In the genomic region with DNA sequence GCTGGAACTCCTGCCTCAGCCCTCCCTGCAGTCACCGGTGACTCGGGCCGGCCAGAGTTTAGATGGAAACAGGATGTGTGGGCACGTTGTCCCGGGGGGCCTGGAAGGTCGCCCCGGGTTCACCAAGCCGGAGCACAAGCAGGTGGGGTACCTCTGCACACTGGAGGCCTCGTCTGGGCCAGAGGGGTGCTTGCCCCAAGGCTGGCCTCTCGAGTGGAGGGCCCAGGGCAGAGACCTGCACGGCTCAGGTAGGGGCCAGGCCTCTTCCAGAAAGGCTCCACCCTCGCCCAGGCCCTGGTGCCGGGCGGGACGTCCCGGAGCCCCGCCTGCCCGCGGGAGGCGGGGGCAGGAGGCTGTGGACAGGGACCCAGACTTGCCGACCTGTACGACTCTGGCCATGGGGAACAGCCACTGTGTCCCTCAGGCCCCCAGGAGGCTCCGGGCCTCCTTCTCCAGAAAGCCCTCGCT, we compare ENCODE assay signal across 8 cellular contexts. TPM values are rescaled to one million over a fixed set of nuclear protein-coding genes. Genes with fewer than 3 reads are reported as not detected.
DNase-seq lines count a peak whose midpoint lies in the region; ATAC-seq and TF ChIP-seq lines count a peak whose summit lies in the region.

A gene with protein sequence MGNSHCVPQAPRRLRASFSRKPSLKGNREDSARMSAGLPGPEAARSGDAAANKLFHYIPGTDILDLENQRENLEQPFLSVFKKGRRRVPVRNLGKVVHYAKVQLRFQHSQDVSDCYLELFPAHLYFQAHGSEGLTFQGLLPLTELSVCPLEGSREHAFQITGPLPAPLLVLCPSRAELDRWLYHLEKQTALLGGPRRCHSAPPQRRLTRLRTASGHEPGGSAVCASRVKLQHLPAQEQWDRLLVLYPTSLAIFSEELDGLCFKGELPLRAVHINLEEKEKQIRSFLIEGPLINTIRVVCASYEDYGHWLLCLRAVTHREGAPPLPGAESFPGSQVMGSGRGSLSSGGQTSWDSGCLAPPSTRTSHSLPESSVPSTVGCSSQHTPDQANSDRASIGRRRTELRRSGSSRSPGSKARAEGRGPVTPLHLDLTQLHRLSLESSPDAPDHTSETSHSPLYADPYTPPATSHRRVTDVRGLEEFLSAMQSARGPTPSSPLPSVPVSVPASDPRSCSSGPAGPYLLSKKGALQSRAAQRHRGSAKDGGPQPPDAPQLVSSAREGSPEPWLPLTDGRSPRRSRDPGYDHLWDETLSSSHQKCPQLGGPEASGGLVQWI (plus strand): TSS at position 348 of the 468 bp plus-strand sequence. CDS start 50 bp downstream, at position 398.

- intact Hi-C loops in HCT116 (cut with micrococcal nuclease): no loop called here
- intact Hi-C loops in natural killer cell (cut with micrococcal nuclease): no loop called here

- H3K9me3 Mint-ChIP-seq in endodermal cell (no peaks in the 10 kb centered on the region), natural killer cell (no peaks in the 10 kb centered on the region)

- H3K4me3 ChIP-seq in HCT116 (replicated peaks in 1 of 2; ENCODE audit: low read depth in 1 of 2, low read length in 2 of 2) (peak within 1 kb of the TSS; percentile 74), endodermal cell (ENCODE audit: low read length) (peak within 1 kb of the TSS; percentile 64)

- H3K4me1 Mint-ChIP-seq in endodermal cell: no peaks in the 10 kb centered on the region
- H3K4me1 Mint-ChIP-seq in natural killer cell: no peaks in the 10 kb centered on the region

- H3K4me1 ChIP-seq in ES-I3 (ENCODE audit: insufficient read depth, low read length) (no peaks in the 10 kb centered on the region; the same call in 1 of the 2 replicates), HCT116 (ENCODE audit: control insufficient read depth in 1 of 2, insufficient read depth in 2 of 2, low read length in 2 of 2) (peaks cover 21 to 40% of the 10 kb centered on the region in 2 experiments), endodermal cell (ENCODE audit: control insufficient read depth, insufficient read depth, low read length) (no peaks in the 10 kb centered on the region)

- peak within 1 kb of the TSS; percentile 100 for H3K27ac ChIP-seq in HCT116 (ENCODE audit: low read depth, low read length)
- no peak within 1 kb of the TSS for H3K27ac ChIP-seq in endodermal cell (ENCODE audit: low read depth, low read length)

- H3K9me3 ChIP-seq in ES-I3 (ENCODE audit: control insufficient read depth, insufficient read depth, low read length) (no peaks in the 10 kb centered on the region), HCT116 (ENCODE audit: control insufficient read depth in 1 of 2, insufficient read depth in 1 of 2, low read depth in 1 of 2, low read length in 2 of 2) (no peaks in the 10 kb centered on the region; a peak in 1 of 4 replicates), endodermal cell (ENCODE audit: control insufficient read depth, low read length) (no peaks in the 10 kb centered on the region)

- peaks cover 31% of the 10 kb centered on the region for H3K27me3 Mint-ChIP-seq in endodermal cell (ENCODE audit: insufficient read depth)
- peaks cover 0 to 10% of the 10 kb centered on the region in 2 donors for H3K27me3 Mint-ChIP-seq in natural killer cell (ENCODE audit: low read depth in 2 of 2)

- H2AFZ ChIP-seq in HCT116 (ENCODE audit: low read depth, low read length, poor library complexity, severe bottlenecking): no peak within 1 kb of the TSS

- no peak within 1 kb of the TSS for H3K27ac Mint-ChIP-seq in endodermal cell
- peak within 1 kb of the TSS in 1 of 2 donors; percentile 76 for H3K27ac Mint-ChIP-seq in natural killer cell

- DNase-seq in HCT116 (ENCODE audit: low read depth, low spot score): no peak
- DNase-seq in SK-MEL-5 (ENCODE audit: low read depth, low spot score): peak; percentile 21
- peak; percentile 88 for DNase-seq in endodermal cell
- no peak for DNase-seq in natural killer cell
- DNase-seq in central memory CD4-positive, alpha-beta T cell: no peak
- no peak for DNase-seq in NCI-H146 (lab: John Stamatoyannopoulos, UW)
- DNase-seq in NCI-H1048 (lab: John Stamatoyannopoulos, UW): no peak

- H3K27me3 ChIP-seq in HCT116 (ENCODE audit: insufficient read depth, low read length): no peaks in the 10 kb centered on the region
- peaks cover 46% of the 10 kb centered on the region for H3K27me3 ChIP-seq in endodermal cell (ENCODE audit: control insufficient read depth, insufficient read depth, low read length, poor library complexity, severe bottlenecking)

- BruUV-seq in HCT116 (replicated peaks; lab: Mats Ljungman, UMichigan): no TSS peak

- TF ChIP-seq CTCF in HCT116 (IDR thresholded peaks at IDR 0.05 in 2 of 3, conservative IDR thresholded peaks at IDR 0.05 in 1 of 3; ENCODE audit: borderline replicate concordance in 1 of 3, insufficient read depth in 1 of 3, low read depth in 2 of 3, low read length in 2 of 3) (no peak), endodermal cell (conservative IDR thresholded peaks at IDR 0.05) (no peak), natural killer cell (IDR thresholded peaks at IDR 0.05) (no peak)

- H3K79me2 ChIP-seq in HCT116 (ENCODE audit: insufficient read depth, low read length): peaks cover 20% of the 10 kb centered on the region; the same call in 1 of the 2 replicates

- H3K4me2 ChIP-seq in HCT116 (ENCODE audit: low read length): peak within 1 kb of the TSS; percentile 93

- WGBS in endodermal cell (ENCODE audit: insufficient coverage in 1 of 2, insufficient read length in 1 of 2), 2 experiments: 17 to 37% methylated on average over 14 to 24 of the region's 24 CpGs

- CTCF ChIA-PET in HCT116 (lab: Charles Lee): interaction anchor here (1.1 to 1.5 kb wide), 3 partner anchors 10 to 62 kb away, joined by 3 to 5 read pairs (median 3); no protein-coding TSS in a partner anchor

- peak within 1 kb of the TSS; percentile 50 for H3K4me3 Mint-ChIP-seq in endodermal cell
- peak within 1 kb of the TSS; percentile 84 for H3K4me3 Mint-ChIP-seq in natural killer cell

- POLR2A ChIA-PET in HCT116 (lab: Charles Lee): interaction anchor here (0.9 to 2.1 kb wide), 2 partner anchors 10 to 35 kb away, joined by 3 to 11 read pairs; no protein-coding TSS in a partner anchor

- peak; percentile 87 for ATAC-seq in HCT116
- peak in 2 of 3 donors; percentile 41 to 47 for ATAC-seq in natural killer cell

- TF ChIP-seq POLR2A in HCT116 (IDR thresholded peaks at IDR 0.05; ENCODE audit: borderline replicate concordance, extremely low read depth, insufficient read depth, insufficient read length): no peak

- RAD21 ChIA-PET in HCT116 (lab: Charles Lee; ENCODE audit: low non-redundant PET in 1 of 2, low total read pairs in 2 of 2, uncharacterized antibody in 2 of 2, unreplicated experiment in 2 of 2): no interaction called here

- in situ Hi-C loops in SK-MEL-5 (cut with HindIII; ENCODE audit: low pct_unique_long_range_greater_than_20kb, low sequenced_read_pairs): no loop called here

- no peaks in the 10 kb centered on the region for H3K9me2 ChIP-seq in HCT116 (ENCODE audit: insufficient read depth)

- TF ChIP-seq RAD21 in HCT116 (IDR thresholded peaks at IDR 0.05; ENCODE audit: low read depth): no peak

- H3K36me3 Mint-ChIP-seq in endodermal cell (ENCODE audit: low read depth): peaks cover 8% of the 10 kb centered on the region
- H3K36me3 Mint-ChIP-seq in natural killer cell: no peaks in the 10 kb centered on the region

- H3K36me3 ChIP-seq in ES-I3 (ENCODE audit: insufficient read depth, low read length) (no peaks in the 10 kb centered on the region), HCT116 (ENCODE audit: control insufficient read depth in 1 of 2, insufficient read depth in 2 of 2, low read length in 2 of 2) (peaks cover 11 to 19% of the 10 kb centered on the region in 2 experiments; a peak in 3 of 4 replicates), endodermal cell (ENCODE audit: control insufficient read depth, insufficient read depth, low read length) (no peaks in the 10 kb centered on the region)

- H3K9ac ChIP-seq in ES-I3 (ENCODE audit: low read depth, low read length) (peak within 1 kb of the TSS; percentile 75), HCT116 (ENCODE audit: low read length) (peak within 1 kb of the TSS; percentile 94), endodermal cell (ENCODE audit: extremely low read depth, low read length, poor library complexity, severe bottlenecking) (no peak within 1 kb of the TSS)

- H4K20me1 ChIP-seq in HCT116 (ENCODE audit: insufficient read depth): no peaks in the 10 kb centered on the region

TF ChIP-seq in HCT116, 20 proteins besides CTCF, POLR2A, EP300 and RAD21:
- TF ChIP-seq POLR2AphosphoS5 (IDR thresholded peaks at IDR 0.05; ENCODE audit: low read depth, low read length): peak; percentile 66
- TF ChIP-seq FOSL1 (IDR thresholded peaks at IDR 0.05; ENCODE audit: low read depth): no peak

RNA-seq across cellular contexts. Expression of the gene that starts here (rescaled TPM):
- total RNA-seq in HCT116 (2021; ENCODE audit: unreplicated experiment): 11.6 TPM
- polyA plus RNA-seq in HCT116 (2012): 9.4 and 9.6 TPM in 2 replicates
- 0.03 and 0.11 TPM in 2 replicates for total RNA-seq in SK-MEL-5 (2014; rRNA removed; shearing (Covaris generic))
- polyA plus RNA-seq in SK-MEL-5 (2015; cell fraction: cytosol; rRNA removed): 1.1 and 2.4 TPM in 2 replicates
- 5.9 and 9.6 TPM in 2 replicates for polyA plus RNA-seq in SK-MEL-5 (2015; cell fraction: nucleus; rRNA removed)
- 1 to 10 TPM; 1.5 to 4.6 TPM for total RNA-seq in endodermal cell
- polyA plus RNA-seq in endodermal cell (2013, experiment 1 of 2): not detected
- polyA plus RNA-seq in endodermal cell (2013, experiment 2 of 2): 0.29 TPM
- total RNA-seq in natural killer cell: 1 to 10 TPM; 1.3 to 1.9 (median 1.3) TPM

Comparison
In these comparisons a context has a peak if more than half of its experiments do, and no peak if none do; other contexts are left out.
1. DNase-seq: peak in SK-MEL-5 (single experiment) and endodermal cell (single experiment); none in HCT116 (single experiment), natural killer cell (single experiment), central memory CD4-positive, alpha-beta T cell (single experiment), NCI-H146 (single experiment) and NCI-H1048 (single experiment).